ENCODE assay signal across 8 cellular contexts in the genomic region with DNA sequence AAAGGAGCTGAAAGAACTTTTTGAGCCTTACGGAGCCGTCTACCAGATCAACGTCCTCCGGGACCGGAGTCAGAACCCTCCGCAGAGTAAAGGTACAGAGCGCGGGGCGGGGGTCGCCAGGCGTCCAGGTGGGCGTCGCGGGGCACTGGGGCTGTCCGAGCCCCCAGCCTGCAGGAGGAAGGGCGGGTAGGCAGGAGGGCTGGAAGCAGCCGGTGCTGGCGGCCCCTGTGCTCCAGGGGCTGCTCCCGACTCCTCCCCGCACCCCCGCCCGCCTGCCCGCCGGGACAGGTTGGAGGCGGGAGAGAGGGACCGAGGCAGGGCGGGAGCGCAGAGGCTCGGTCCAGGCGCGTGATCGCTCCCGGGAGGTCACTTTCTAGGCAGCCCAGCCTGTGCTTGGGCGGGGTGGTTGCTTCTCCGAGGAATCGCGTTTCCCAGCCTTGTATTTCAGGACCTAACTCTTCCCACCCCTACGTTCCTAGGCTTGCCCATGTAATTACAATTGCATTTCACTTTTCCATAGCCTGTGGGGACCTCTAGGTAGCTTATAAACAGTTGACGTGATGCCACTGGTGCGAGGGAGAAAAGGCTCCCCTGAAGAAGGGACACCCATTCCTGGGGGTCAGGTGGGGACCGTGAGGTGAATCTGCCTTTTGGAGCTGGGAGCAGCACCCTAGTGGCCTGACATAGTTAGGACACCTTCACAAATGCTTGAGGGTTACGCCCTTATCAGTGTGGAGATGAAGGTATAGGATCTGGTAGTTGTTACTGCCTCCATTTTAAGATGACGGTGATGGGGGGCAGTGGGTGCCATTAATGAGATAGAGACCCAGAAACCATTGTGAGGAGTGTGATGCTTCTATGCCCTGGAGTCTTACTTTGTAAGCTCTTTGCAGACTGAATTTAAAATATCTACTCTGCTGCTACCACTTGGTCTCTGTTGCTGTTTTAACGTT.
A peak's percentile ranks its signal among the peaks of the same experiment; 100 is the strongest.
DNase-seq lines count a peak whose midpoint lies in the region; ATAC-seq and TF ChIP-seq lines count a peak whose summit lies in the region.

No MANE protein-coding gene starts in this region.

- TF ChIP-seq CTCF in GM13977 (IDR thresholded peaks at IDR 0.05; ENCODE audit: extremely low read depth, insufficient read depth, missing control alignments) (peak; percentile 68), foreskin keratinocyte (conservative IDR thresholded peaks at IDR 0.05) (peak; percentile 53), osteocyte (IDR thresholded peaks at IDR 0.05) (peak; percentile 51)

- peaks cover 44% of the 10 kb centered on the region for H3K4me1 Mint-ChIP-seq in activated T-cell treated with anti-CD3 and anti-CD28 coated beads, Interleukin-2, amount 50 U/mL, for 4 hours (ENCODE audit: low read depth)
- H3K4me1 Mint-ChIP-seq in osteocyte (ENCODE audit: unreplicated experiment): peaks cover 25% of the 10 kb centered on the region

- H3K36me3 Mint-ChIP-seq in activated T-cell treated with anti-CD3 and anti-CD28 coated beads, Interleukin-2, amount 50 U/mL, for 4 hours (ENCODE audit: insufficient read depth): peaks cover 10% of the 10 kb centered on the region
- no peaks in the 10 kb centered on the region for H3K36me3 Mint-ChIP-seq in osteocyte (ENCODE audit: unreplicated experiment)

- ATAC-seq in HG02588 (IDR thresholded peaks at IDR 0.05; ENCODE audit: unreplicated experiment): peak; percentile 60
- peak; percentile 48 to 56 for ATAC-seq in activated T-cell treated with anti-CD3 and anti-CD28 coated beads, Interleukin-2, amount 50 U/mL, for 4 hours
- ATAC-seq in foreskin keratinocyte: peak; percentile 78

- H3K4me3 Mint-ChIP-seq in activated T-cell treated with anti-CD3 and anti-CD28 coated beads, Interleukin-2, amount 50 U/mL, for 4 hours: no peak overlapping the region
- peak overlapping the region; percentile 87 for H3K4me3 Mint-ChIP-seq in osteocyte (ENCODE audit: unreplicated experiment)

- no peaks in the 10 kb centered on the region for H3K27me3 Mint-ChIP-seq in activated T-cell treated with anti-CD3 and anti-CD28 coated beads, Interleukin-2, amount 50 U/mL, for 4 hours (ENCODE audit: low read depth)
- peaks cover 4% of the 10 kb centered on the region for H3K27me3 Mint-ChIP-seq in osteocyte (ENCODE audit: unreplicated experiment)

- H3K27ac Mint-ChIP-seq in osteocyte (ENCODE audit: unreplicated experiment): peak overlapping the region; percentile 80

- no peaks in the 10 kb centered on the region for H3K4me1 ChIP-seq in foreskin keratinocyte

- peaks cover 21% of the 10 kb centered on the region for H3K27me3 ChIP-seq in foreskin keratinocyte

- DNase-seq in GM13977 (ENCODE audit: low spot score) (peak; percentile 83), NCI-H2227 (lab: John Stamatoyannopoulos, UW; ENCODE audit: unreplicated experiment) (peak; percentile 32), foreskin keratinocyte (peak in 1 of 2 donors; percentile 39), osteocyte (ENCODE audit: extremely low spot score, unreplicated experiment) (no peak), COR-L47 (lab: John Stamatoyannopoulos, UW) (no peak), GM19240 (ENCODE audit: insufficient read length, low spot score) (no peak)
- peak; percentile 56 for DNase-seq in activated T-cell treated with anti-CD3 and anti-CD28 coated beads, Interleukin-2, amount 50 U/mL, for 4 hours

- in situ Hi-C loops in GM13977 (cut with MboI; ENCODE audit: low pct_unique_long_range_greater_than_20kb, low sequenced_read_pairs, unreplicated experiment): no loop called here

- no peaks in the 10 kb centered on the region for H3K9me3 Mint-ChIP-seq in activated T-cell treated with anti-CD3 and anti-CD28 coated beads, Interleukin-2, amount 50 U/mL, for 4 hours
- no peaks in the 10 kb centered on the region for H3K9me3 Mint-ChIP-seq in osteocyte (ENCODE audit: unreplicated experiment)

- H3K27ac ChIP-seq in foreskin keratinocyte: no peak overlapping the region

Comparison
In these comparisons a context has a peak if more than half of its experiments do, and no peak if none do; other contexts are left out.
1. DNase-seq: peak in GM13977 (single experiment), NCI-H2227 (single experiment) and activated T-cell treated with anti-CD3 and anti-CD28 coated beads, Interleukin-2, amount 50 U/mL, for 4 hours (single experiment); none in osteocyte (single experiment), COR-L47 (single experiment) and GM19240 (single experiment).
2. Peak in every context shown above with its lines, with median percentiles within 50 percentile points of each other: CTCF ChIP-seq and ATAC-seq.